Comparison of ENCODE assay signal across 2 cellular contexts in the genomic region with DNA sequence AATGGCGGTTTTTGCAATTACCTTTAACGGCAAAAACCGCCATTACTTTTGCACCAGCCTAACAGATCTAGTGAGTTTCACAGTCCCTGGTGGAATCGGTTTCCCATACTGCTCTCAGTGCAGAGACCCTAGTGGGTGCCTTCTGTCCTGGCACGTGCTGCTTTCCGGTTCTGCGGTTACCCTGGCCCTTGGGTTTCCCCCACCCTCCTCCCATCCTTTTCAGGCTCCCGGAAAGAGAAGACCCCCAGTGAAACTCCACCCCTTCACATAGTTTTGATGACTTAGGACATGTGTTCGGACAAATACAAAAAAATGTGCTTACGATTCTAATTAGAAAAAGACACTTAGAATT.
TF ChIP-seq lines count a peak whose summit lies in the region.

No MANE protein-coding gene starts in this region.

TF ChIP-seq in GM12878, 131 proteins besides CTCF, POLR2A, EP300 and RAD21:
- TF ChIP-seq CBFB (IDR thresholded peaks at IDR 0.05; ENCODE audit: low read depth), result peak; percentile 59; the same call in 1 of the 2 replicates
- peak; percentile 87 for TF ChIP-seq RUNX3 (IDR thresholded peaks at IDR 0.05; ENCODE audit: low read length)
- peak in 1 of 2 experiments; percentile 76; a peak in 1 of 4 replicates for TF ChIP-seq SRF (IDR thresholded peaks at IDR 0.05; ENCODE audit: low read depth in 2 of 2, low read length in 2 of 2)
- TF ChIP-seq CHD1 (IDR thresholded peaks at IDR 0.05; ENCODE audit: low read depth, low read length), result no peak
- TF ChIP-seq EZH2 (IDR thresholded peaks at IDR 0.05; ENCODE audit: borderline replicate concordance, control insufficient read depth, low read depth, low read length), result no peak
- TF ChIP-seq ETV6 (conservative IDR thresholded peaks at IDR 0.05 in 1 of 2, IDR thresholded peaks at IDR 0.05 in 1 of 2; ENCODE audit: borderline replicate concordance in 1 of 2, low read depth in 1 of 2), result 0 out of 4 replicates have a peak, but pooled peaks of 1 of the 2 experiments have one; percentile 16
- no peak for TF ChIP-seq ZBTB11 (CRISPR knock-in tag; IDR thresholded peaks at IDR 0.05)
- TF ChIP-seq POLR2AphosphoS2 (IDR thresholded peaks at IDR 0.05; ENCODE audit: low read depth, low read length), result no peak
- TF ChIP-seq CHD2 (IDR thresholded peaks at IDR 0.05; ENCODE audit: borderline replicate concordance, low read depth, low read length), result no peak
- peak; percentile 86 to 93 for TF ChIP-seq BHLHE40 (IDR thresholded peaks at IDR 0.05; ENCODE audit: borderline replicate concordance in 1 of 2, low read depth in 2 of 2, low read length in 1 of 2)
- TF ChIP-seq MTA3 (IDR thresholded peaks at IDR 0.05; ENCODE audit: borderline replicate concordance, low read length), result peak; percentile 48; the same call in 1 of the 2 replicates
- TF ChIP-seq, protein P1, sequence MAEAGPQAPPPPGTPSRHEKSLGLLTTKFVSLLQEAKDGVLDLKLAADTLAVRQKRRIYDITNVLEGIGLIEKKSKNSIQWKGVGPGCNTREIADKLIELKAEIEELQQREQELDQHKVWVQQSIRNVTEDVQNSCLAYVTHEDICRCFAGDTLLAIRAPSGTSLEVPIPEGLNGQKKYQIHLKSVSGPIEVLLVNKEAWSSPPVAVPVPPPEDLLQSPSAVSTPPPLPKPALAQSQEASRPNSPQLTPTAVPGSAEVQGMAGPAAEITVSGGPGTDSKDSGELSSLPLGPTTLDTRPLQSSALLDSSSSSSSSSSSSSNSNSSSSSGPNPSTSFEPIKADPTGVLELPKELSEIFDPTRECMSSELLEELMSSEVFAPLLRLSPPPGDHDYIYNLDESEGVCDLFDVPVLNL (IDR thresholded peaks at IDR 0.05; ENCODE audit: low read depth, low read length), result no peak
- no peak for TF ChIP-seq HDAC6 (IDR thresholded peaks at IDR 0.05; ENCODE audit: unreplicated experiment)
- no peak for TF ChIP-seq ZZZ3 (IDR thresholded peaks at IDR 0.05; ENCODE audit: control insufficient read depth, insufficient read length, low read depth)

TF ChIP-seq in HepG2, 621 proteins besides CTCF, POLR2A, EP300 and RAD21:
- TF ChIP-seq MXD4 (CRISPR knock-in tag; IDR thresholded peaks at IDR 0.05), result no peak
- TF ChIP-seq JUNB (CRISPR knock-in tag; IDR thresholded peaks at IDR 0.05; ENCODE audit: borderline replicate concordance), result no peak
- TF ChIP-seq SNAPC2 (CRISPR knock-in tag; IDR thresholded peaks at IDR 0.05), result no peak
- no peak for TF ChIP-seq SP140L (CRISPR knock-in tag; IDR thresholded peaks at IDR 0.05; ENCODE audit: borderline replicate concordance)
- no peak for TF ChIP-seq SMAD3 (CRISPR knock-in tag; IDR thresholded peaks at IDR 0.05)
- TF ChIP-seq KLF16 (CRISPR knock-in tag; IDR thresholded peaks at IDR 0.05), result no peak
- no peak for TF ChIP-seq ZFP62 (CRISPR knock-in tag; IDR thresholded peaks at IDR 0.05)
- no peak for TF ChIP-seq SP5 (CRISPR knock-in tag; IDR thresholded peaks at IDR 0.05; ENCODE audit: borderline replicate concordance, low read depth)
- no peak for TF ChIP-seq ZNF142 (CRISPR knock-in tag; IDR thresholded peaks at IDR 0.05)
- no peak for TF ChIP-seq XRCC5 (optimal IDR thresholded peaks at IDR 0.05; ENCODE audit: low read length)
- no peak for TF ChIP-seq ZNF597 (CRISPR knock-in tag; IDR thresholded peaks at IDR 0.05)
- no peak for TF ChIP-seq NCOA1 (CRISPR knock-in tag; IDR thresholded peaks at IDR 0.05)
- TF ChIP-seq, protein P2, sequence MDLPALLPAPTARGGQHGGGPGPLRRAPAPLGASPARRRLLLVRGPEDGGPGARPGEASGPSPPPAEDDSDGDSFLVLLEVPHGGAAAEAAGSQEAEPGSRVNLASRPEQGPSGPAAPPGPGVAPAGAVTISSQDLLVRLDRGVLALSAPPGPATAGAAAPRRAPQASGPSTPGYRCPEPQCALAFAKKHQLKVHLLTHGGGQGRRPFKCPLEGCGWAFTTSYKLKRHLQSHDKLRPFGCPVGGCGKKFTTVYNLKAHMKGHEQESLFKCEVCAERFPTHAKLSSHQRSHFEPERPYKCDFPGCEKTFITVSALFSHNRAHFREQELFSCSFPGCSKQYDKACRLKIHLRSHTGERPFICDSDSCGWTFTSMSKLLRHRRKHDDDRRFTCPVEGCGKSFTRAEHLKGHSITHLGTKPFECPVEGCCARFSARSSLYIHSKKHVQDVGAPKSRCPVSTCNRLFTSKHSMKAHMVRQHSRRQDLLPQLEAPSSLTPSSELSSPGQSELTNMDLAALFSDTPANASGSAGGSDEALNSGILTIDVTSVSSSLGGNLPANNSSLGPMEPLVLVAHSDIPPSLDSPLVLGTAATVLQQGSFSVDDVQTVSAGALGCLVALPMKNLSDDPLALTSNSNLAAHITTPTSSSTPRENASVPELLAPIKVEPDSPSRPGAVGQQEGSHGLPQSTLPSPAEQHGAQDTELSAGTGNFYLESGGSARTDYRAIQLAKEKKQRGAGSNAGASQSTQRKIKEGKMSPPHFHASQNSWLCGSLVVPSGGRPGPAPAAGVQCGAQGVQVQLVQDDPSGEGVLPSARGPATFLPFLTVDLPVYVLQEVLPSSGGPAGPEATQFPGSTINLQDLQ (CRISPR knock-in tag; IDR thresholded peaks at IDR 0.05), result no peak
- TF ChIP-seq ZNF280D (CRISPR knock-in tag; IDR thresholded peaks at IDR 0.05), result no peak
- TF ChIP-seq PHF20 (CRISPR knock-in tag; IDR thresholded peaks at IDR 0.05), result no peak
- TF ChIP-seq NFIB (CRISPR knock-in tag; IDR thresholded peaks at IDR 0.05; ENCODE audit: borderline replicate concordance), result no peak
- TF ChIP-seq ARID2 (CRISPR knock-in tag; IDR thresholded peaks at IDR 0.05; ENCODE audit: borderline replicate concordance), result no peak
- no peak for TF ChIP-seq ZNF207 (IDR thresholded peaks at IDR 0.05; ENCODE audit: borderline replicate concordance)
- no peak for TF ChIP-seq TBL1XR1 (IDR thresholded peaks at IDR 0.05; ENCODE audit: borderline replicate concordance, low read length, partially characterized antibody)
- no peak for TF ChIP-seq CBX1 (IDR thresholded peaks at IDR 0.05; ENCODE audit: low read depth)
